In the genomic region with DNA sequence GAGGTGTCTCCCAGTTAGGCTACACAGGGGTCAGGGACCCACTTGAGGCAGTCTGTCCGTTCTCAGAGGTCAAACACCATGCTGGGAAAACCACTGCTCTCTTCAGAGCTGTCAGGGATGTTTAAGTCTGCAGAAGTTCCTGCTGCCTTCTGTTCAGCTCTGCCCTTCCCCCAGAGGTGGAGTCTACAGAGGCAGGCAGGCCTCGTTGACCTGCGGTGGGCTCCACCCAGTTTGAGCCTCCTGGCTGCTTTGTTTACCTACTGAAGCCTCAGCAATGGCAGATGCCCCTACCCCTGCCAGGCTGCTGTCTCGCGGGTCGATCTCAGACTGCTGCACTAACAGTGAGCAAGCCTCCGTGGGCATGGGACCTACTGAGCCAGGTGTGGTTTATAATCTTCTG, we compare ENCODE assay signal across 34 cellular contexts.
"Had no signal": no experiment of that assay in that cellular context is flagged by ENCODE, and none has a peak within 500 bp of the region (broad histone marks: within the 10 kb centered on the region; RNA-seq: fewer than 3 reads in every experiment).

No MANE protein-coding gene starts in this region.

- H3K4me3 ChIP-seq: PC-9 had no signal

- DNase-seq: activated B cell treated with CpG ODN at 0.5 μM for 24 hours; activated CD4-positive, alpha-beta memory T cell treated with anti-CD3 and anti-CD28 coated beads, Interleukin-2, amount 10 ng/mL, durations not matched to agents 7 days and 5 days; activated CD4-positive, alpha-beta T cell treated with anti-CD3 and anti-CD28 coated beads for 4 hours; activated CD4-positive, CD25-positive, alpha-beta regulatory T cell treated with anti-CD3 and anti-CD28 coated beads, Interleukin-2, amount 50 U/mL, for 72 hours; activated CD8-positive, alpha-beta memory T cell treated with anti-CD3 and anti-CD28 coated beads for 24 hours; activated CD8-positive, alpha-beta memory T cell treated with anti-CD3 and anti-CD28 coated beads, Interleukin-2, amount 10 ng/mL, durations not matched to agents 7 days and 5 days; activated CD8-positive, alpha-beta memory T cell treated with anti-CD3 and anti-CD28 coated beads, Interleukin-2, amount 50 U/mL, for 48 hours; activated effector memory CD4-positive, alpha-beta T cell treated with Interleukin-2 at 50 U/mL for 16 hours; activated naive CD4-positive, alpha-beta T cell treated with anti-CD3 and anti-CD28 coated beads, Interleukin-2, amount 10 ng/mL, durations not matched to agents 7 days and 5 days; activated naive CD8-positive, alpha-beta T cell treated with anti-CD3 and anti-CD28 coated beads, Interleukin-2, amount 50 U/mL, for 24 hours; activated T-cell treated with anti-CD3 and anti-CD28 coated beads, Interleukin-2, amount 50 U/mL, for 48 hours; anterior cingulate cortex; caudate nucleus; Karpas-422; NCI-H1105; NCI-H1417 treated with DMSO at 0.1 percent for 48 hours; NCI-H187 treated with DMSO at 0.1 percent for 48 hours; NCI-H2081 treated with DMSO at 0.1 percent for 48 hours; NCI-H226; NCI-H446 treated with DMSO at 0.1 percent for 48 hours; NCI-H524; NK-92 treated with Interleukin-12 subunit alpha and Interleukin-12 subunit beta, amount 100 ng/mL, for 24 hours; PC-9; SW 1271; T-helper 1 cell; T-helper 2 cell; T-helper 9 cell had no signal

- H3K27me3 Mint-ChIP-seq: activated B cell treated with CpG ODN at 0.5 μM for 24 hours; activated CD4-positive, alpha-beta memory T cell treated with anti-CD3 and anti-CD28 coated beads, Interleukin-2, amount 10 ng/mL, durations not matched to agents 7 days and 5 days; activated CD8-positive, alpha-beta memory T cell treated with anti-CD3 and anti-CD28 coated beads, Interleukin-2, amount 10 ng/mL, durations not matched to agents 7 days and 5 days; activated naive CD4-positive, alpha-beta T cell treated with anti-CD3 and anti-CD28 coated beads, Interleukin-2, amount 10 ng/mL, durations not matched to agents 7 days and 5 days; activated naive CD8-positive, alpha-beta T cell; activated naive CD8-positive, alpha-beta T cell treated with anti-CD3 and anti-CD28 coated beads, Interleukin-2, amount 50 U/mL, for 24 hours; brain had no signal

- H3K4me2 ChIP-seq: PC-9 had no signal

- FAIRE-seq: bronchial epithelial cell, RCC 7860 had no signal

- H3K27ac ChIP-seq: PC-9, RWPE1, VCaP had no signal

- H3K9me3 Mint-ChIP-seq: activated B cell treated with CpG ODN at 0.5 μM for 24 hours; activated CD4-positive, alpha-beta memory T cell treated with anti-CD3 and anti-CD28 coated beads, Interleukin-2, amount 10 ng/mL, durations not matched to agents 7 days and 5 days had no signal

- H2AFZ ChIP-seq: PC-9 had no signal

- H3K4me3 Mint-ChIP-seq: activated B cell treated with CpG ODN at 0.5 μM for 24 hours; activated CD4-positive, alpha-beta memory T cell treated with anti-CD3 and anti-CD28 coated beads, Interleukin-2, amount 10 ng/mL, durations not matched to agents 7 days and 5 days; activated CD8-positive, alpha-beta memory T cell treated with anti-CD3 and anti-CD28 coated beads, Interleukin-2, amount 10 ng/mL, durations not matched to agents 7 days and 5 days; activated naive CD4-positive, alpha-beta T cell treated with anti-CD3 and anti-CD28 coated beads, Interleukin-2, amount 10 ng/mL, durations not matched to agents 7 days and 5 days; activated naive CD8-positive, alpha-beta T cell; activated naive CD8-positive, alpha-beta T cell treated with anti-CD3 and anti-CD28 coated beads, Interleukin-2, amount 50 U/mL, for 24 hours; brain had no signal

- H3K36me3 Mint-ChIP-seq: activated CD8-positive, alpha-beta memory T cell treated with anti-CD3 and anti-CD28 coated beads, Interleukin-2, amount 10 ng/mL, durations not matched to agents 7 days and 5 days; activated naive CD4-positive, alpha-beta T cell treated with anti-CD3 and anti-CD28 coated beads, Interleukin-2, amount 10 ng/mL, durations not matched to agents 7 days and 5 days had no signal

- H3K27ac Mint-ChIP-seq: activated B cell treated with CpG ODN at 0.5 μM for 24 hours; activated CD4-positive, alpha-beta memory T cell treated with anti-CD3 and anti-CD28 coated beads, Interleukin-2, amount 10 ng/mL, durations not matched to agents 7 days and 5 days; activated CD8-positive, alpha-beta memory T cell treated with anti-CD3 and anti-CD28 coated beads, Interleukin-2, amount 10 ng/mL, durations not matched to agents 7 days and 5 days; activated naive CD4-positive, alpha-beta T cell treated with anti-CD3 and anti-CD28 coated beads, Interleukin-2, amount 10 ng/mL, durations not matched to agents 7 days and 5 days; activated naive CD8-positive, alpha-beta T cell; activated naive CD8-positive, alpha-beta T cell treated with anti-CD3 and anti-CD28 coated beads, Interleukin-2, amount 50 U/mL, for 24 hours; brain had no signal

- H3K4me1 Mint-ChIP-seq: activated B cell treated with CpG ODN at 0.5 μM for 24 hours; activated CD4-positive, alpha-beta memory T cell treated with anti-CD3 and anti-CD28 coated beads, Interleukin-2, amount 10 ng/mL, durations not matched to agents 7 days and 5 days; activated CD8-positive, alpha-beta memory T cell treated with anti-CD3 and anti-CD28 coated beads, Interleukin-2, amount 10 ng/mL, durations not matched to agents 7 days and 5 days; activated naive CD4-positive, alpha-beta T cell treated with anti-CD3 and anti-CD28 coated beads, Interleukin-2, amount 10 ng/mL, durations not matched to agents 7 days and 5 days; activated naive CD8-positive, alpha-beta T cell treated with anti-CD3 and anti-CD28 coated beads, Interleukin-2, amount 50 U/mL, for 24 hours had no signal

- ATAC-seq: activated CD8-positive, alpha-beta memory T cell treated with anti-CD3 and anti-CD28 coated beads, Interleukin-2, amount 10 ng/mL, durations not matched to agents 7 days and 5 days; activated naive CD8-positive, alpha-beta T cell treated with anti-CD3 and anti-CD28 coated beads, Interleukin-2, amount 50 U/mL, for 24 hours; Right ventricle myocardium inferior had no signal
